1 cellular context compared by ENCODE assay signal in the genomic region with DNA sequence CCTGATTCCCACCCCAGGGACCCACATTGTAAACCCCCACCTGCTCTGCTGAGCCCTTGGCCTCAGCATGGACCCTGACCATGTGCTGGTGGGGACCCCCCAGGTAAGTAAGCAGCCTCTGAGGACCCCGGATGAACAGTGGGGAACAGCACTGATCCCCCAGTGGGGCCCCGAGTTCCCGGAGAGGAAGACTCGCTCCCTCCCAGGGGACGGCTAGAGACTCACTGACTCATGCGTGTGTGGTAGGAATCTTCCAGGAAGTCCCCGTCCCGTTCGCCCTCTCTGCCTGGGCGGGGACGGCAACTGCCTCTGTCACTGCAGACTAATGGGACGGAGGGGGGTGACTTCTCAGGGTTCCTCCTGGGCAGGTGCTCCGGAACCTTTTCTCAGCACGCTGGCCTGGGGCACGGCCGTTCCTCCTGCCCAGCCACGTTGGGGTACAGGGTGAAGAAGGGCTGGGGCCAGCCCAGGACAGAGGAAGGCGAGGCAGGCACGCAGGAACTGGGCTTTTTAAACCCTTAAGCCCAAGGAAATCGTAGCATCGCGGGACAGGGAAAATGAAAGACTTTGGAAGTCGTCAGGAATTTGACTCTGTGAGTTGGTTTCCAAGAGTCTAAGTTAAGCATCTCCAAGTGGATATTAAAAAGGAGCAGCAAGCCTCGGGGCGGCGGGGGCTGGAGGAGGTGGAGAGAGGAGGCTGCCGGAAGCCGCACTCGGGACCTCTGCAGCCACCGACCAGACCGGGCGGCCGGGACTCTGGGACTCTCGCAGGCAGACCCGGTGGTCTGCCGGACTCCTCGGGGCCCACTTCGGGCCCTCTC.
TF ChIP-seq lines count a peak whose summit lies in the region.

No MANE protein-coding gene starts in this region.

TF ChIP-seq in A549, 52 proteins besides CTCF, POLR2A, EP300 and RAD21 (continued from another document):
- TF ChIP-seq, protein P1, sequence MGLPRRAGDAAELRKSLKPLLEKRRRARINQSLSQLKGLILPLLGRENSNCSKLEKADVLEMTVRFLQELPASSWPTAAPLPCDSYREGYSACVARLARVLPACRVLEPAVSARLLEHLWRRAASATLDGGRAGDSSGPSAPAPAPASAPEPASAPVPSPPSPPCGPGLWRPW (IDR thresholded peaks at IDR 0.05): no peak
- TF ChIP-seq, protein P2, sequence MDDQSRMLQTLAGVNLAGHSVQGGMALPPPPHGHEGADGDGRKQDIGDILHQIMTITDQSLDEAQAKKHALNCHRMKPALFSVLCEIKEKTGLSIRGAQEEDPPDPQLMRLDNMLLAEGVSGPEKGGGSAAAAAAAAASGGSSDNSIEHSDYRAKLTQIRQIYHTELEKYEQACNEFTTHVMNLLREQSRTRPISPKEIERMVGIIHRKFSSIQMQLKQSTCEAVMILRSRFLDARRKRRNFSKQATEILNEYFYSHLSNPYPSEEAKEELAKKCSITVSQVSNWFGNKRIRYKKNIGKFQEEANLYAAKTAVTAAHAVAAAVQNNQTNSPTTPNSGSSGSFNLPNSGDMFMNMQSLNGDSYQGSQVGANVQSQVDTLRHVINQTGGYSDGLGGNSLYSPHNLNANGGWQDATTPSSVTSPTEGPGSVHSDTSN (IDR thresholded peaks at IDR 0.05): no peak
- no peak for TF ChIP-seq ZSCAN20 (CRISPR knock-in tag; IDR thresholded peaks at IDR 0.05)
- no peak for TF ChIP-seq SMC3 (IDR thresholded peaks at IDR 0.05)
- TF ChIP-seq POLR2AphosphoS2 (conservative IDR thresholded peaks at IDR 0.05; ENCODE audit: low read length): peak; percentile 68; the same call in 1 of the 2 replicates
- TF ChIP-seq, protein P3, sequence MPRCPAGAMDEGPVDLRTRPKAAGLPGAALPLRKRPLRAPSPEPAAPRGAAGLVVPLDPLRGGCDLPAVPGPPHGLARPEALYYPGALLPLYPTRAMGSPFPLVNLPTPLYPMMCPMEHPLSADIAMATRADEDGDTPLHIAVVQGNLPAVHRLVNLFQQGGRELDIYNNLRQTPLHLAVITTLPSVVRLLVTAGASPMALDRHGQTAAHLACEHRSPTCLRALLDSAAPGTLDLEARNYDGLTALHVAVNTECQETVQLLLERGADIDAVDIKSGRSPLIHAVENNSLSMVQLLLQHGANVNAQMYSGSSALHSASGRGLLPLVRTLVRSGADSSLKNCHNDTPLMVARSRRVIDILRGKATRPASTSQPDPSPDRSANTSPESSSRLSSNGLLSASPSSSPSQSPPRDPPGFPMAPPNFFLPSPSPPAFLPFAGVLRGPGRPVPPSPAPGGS (IDR thresholded peaks at IDR 0.05): no peak; the same call in 2 of the 3 replicates
- TF ChIP-seq ESRRA (IDR thresholded peaks at IDR 0.05; ENCODE audit: borderline replicate concordance, low read length): no peak
- no peak for TF ChIP-seq SREBF2 (IDR thresholded peaks at IDR 0.05)
- TF ChIP-seq ATOH8 (CRISPR knock-in tag; IDR thresholded peaks at IDR 0.05; ENCODE audit: low read depth): 0 out of 2 replicates have a peak, but pooled peaks have one; percentile 44
- TF ChIP-seq NPAS2 (CRISPR knock-in tag; IDR thresholded peaks at IDR 0.05; ENCODE audit: borderline replicate concordance): no peak
- TF ChIP-seq HDAC2 (IDR thresholded peaks at IDR 0.05): no peak
- no peak for TF ChIP-seq FOXS1 (CRISPR knock-in tag; IDR thresholded peaks at IDR 0.05)
- no peak for TF ChIP-seq ZNF302 (CRISPR knock-in tag; IDR thresholded peaks at IDR 0.05)
- 0 out of 2 replicates have a peak, but pooled peaks have one; percentile 8 for TF ChIP-seq FOSL2 (IDR thresholded peaks at IDR 0.05)
- TF ChIP-seq FOSL2 (CRISPR knock-in tag; IDR thresholded peaks at IDR 0.05): peak; percentile 90
- TF ChIP-seq, protein P4, sequence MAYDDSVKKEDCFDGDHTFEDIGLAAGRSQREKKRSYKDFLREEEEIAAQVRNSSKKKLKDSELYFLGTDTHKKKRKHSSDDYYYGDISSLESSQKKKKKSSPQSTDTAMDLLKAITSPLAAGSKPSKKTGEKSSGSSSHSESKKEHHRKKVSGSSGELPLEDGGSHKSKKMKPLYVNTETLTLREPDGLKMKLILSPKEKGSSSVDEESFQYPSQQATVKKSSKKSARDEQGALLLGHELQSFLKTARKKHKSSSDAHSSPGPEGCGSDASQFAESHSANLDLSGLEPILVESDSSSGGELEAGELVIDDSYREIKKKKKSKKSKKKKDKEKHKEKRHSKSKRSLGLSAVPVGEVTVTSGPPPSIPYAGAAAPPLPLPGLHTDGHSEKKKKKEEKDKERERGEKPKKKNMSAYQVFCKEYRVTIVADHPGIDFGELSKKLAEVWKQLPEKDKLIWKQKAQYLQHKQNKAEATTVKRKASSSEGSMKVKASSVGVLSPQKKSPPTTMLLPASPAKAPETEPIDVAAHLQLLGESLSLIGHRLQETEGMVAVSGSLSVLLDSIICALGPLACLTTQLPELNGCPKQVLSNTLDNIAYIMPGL (CRISPR knock-in tag; IDR thresholded peaks at IDR 0.05; ENCODE audit: borderline replicate concordance): no peak
- TF ChIP-seq HOXA7 (CRISPR knock-in tag; IDR thresholded peaks at IDR 0.05): peak; percentile 27
- no peak for TF ChIP-seq ELK1 (IDR thresholded peaks at IDR 0.05; ENCODE audit: low read depth, low read length)
- TF ChIP-seq, protein P5, sequence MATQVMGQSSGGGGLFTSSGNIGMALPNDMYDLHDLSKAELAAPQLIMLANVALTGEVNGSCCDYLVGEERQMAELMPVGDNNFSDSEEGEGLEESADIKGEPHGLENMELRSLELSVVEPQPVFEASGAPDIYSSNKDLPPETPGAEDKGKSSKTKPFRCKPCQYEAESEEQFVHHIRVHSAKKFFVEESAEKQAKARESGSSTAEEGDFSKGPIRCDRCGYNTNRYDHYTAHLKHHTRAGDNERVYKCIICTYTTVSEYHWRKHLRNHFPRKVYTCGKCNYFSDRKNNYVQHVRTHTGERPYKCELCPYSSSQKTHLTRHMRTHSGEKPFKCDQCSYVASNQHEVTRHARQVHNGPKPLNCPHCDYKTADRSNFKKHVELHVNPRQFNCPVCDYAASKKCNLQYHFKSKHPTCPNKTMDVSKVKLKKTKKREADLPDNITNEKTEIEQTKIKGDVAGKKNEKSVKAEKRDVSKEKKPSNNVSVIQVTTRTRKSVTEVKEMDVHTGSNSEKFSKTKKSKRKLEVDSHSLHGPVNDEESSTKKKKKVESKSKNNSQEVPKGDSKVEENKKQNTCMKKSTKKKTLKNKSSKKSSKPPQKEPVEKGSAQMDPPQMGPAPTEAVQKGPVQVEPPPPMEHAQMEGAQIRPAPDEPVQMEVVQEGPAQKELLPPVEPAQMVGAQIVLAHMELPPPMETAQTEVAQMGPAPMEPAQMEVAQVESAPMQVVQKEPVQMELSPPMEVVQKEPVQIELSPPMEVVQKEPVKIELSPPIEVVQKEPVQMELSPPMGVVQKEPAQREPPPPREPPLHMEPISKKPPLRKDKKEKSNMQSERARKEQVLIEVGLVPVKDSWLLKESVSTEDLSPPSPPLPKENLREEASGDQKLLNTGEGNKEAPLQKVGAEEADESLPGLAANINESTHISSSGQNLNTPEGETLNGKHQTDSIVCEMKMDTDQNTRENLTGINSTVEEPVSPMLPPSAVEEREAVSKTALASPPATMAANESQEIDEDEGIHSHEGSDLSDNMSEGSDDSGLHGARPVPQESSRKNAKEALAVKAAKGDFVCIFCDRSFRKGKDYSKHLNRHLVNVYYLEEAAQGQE (IDR thresholded peaks at IDR 0.05): 0 out of 2 replicates have a peak, but pooled peaks have one; percentile 46
- TF ChIP-seq ZC3H11A (IDR thresholded peaks at IDR 0.05): no peak
- TF ChIP-seq CHD4 (IDR thresholded peaks at IDR 0.05; ENCODE audit: borderline replicate concordance): no peak
- TF ChIP-seq FOSB (CRISPR knock-in tag; IDR thresholded peaks at IDR 0.05): peak; percentile 47; the same call in 1 of the 2 replicates
- TF ChIP-seq RFX5 (IDR thresholded peaks at IDR 0.05): peak; percentile 88
- peak; percentile 46; the same call in 1 of the 2 replicates for TF ChIP-seq E2F6 (IDR thresholded peaks at IDR 0.05; ENCODE audit: borderline replicate concordance, low read depth)
- no peak for TF ChIP-seq NR3C1 (IDR thresholded peaks at IDR 0.05)
- TF ChIP-seq NFE2L2 (conservative IDR thresholded peaks at IDR 0.05; ENCODE audit: low read length): no peak
- no peak for TF ChIP-seq USF2 (IDR thresholded peaks at IDR 0.05)
- TF ChIP-seq CBX2 (IDR thresholded peaks at IDR 0.05; ENCODE audit: borderline replicate concordance, low read depth): no peak
- no peak for TF ChIP-seq HOXB13 (CRISPR knock-in tag; IDR thresholded peaks at IDR 0.05; ENCODE audit: low read depth)
- TF ChIP-seq RNF2 (IDR thresholded peaks at IDR 0.05; ENCODE audit: borderline replicate concordance, low read depth): no peak
- TF ChIP-seq JUN (IDR thresholded peaks at IDR 0.05): peak; percentile 35 to 51; a peak in 2 of 5 replicates
